In genomic region chr5:119418782-119419101, GRCh38 we compare ENCODE assay signal across 8 cellular contexts.
DNase-seq lines count a peak whose midpoint lies in the region; ATAC-seq lines count a peak whose summit lies in the region.

No MANE protein-coding gene starts in this region.

- no peak overlapping the region for H3K4me3 Mint-ChIP-seq in memory B cell

- intact Hi-C loops in head of caudate nucleus (cut with DNase I), result loop anchor here (10.0 kb wide), 1 partner anchor 144 kb away; no protein-coding TSS in a partner anchor

- peaks cover 3% of the 10 kb centered on the region for H3K9me3 Mint-ChIP-seq in memory B cell

- peaks cover 41% of the 10 kb centered on the region for H3K4me1 Mint-ChIP-seq in memory B cell

- H3K27me3 Mint-ChIP-seq in memory B cell, result no peaks in the 10 kb centered on the region

- H3K36me3 Mint-ChIP-seq in memory B cell, result peaks cover 2% of the 10 kb centered on the region

- peak overlapping the region; percentile 90 for H3K27ac Mint-ChIP-seq in memory B cell

- DNase-seq in memory B cell (ENCODE audit: low spot score in 2 of 2), result peak in 1 of 2 donors; percentile 32
- DNase-seq in NCI-H2196 (lab: John Stamatoyannopoulos, UW; ENCODE audit: unreplicated experiment), result no peak
- DNase-seq in glomerular visceral epithelial cell (ENCODE audit: extremely low spot score), result no peak
- DNase-seq in head of caudate nucleus, result no peak
- DNase-seq in stimulated activated CD4-positive, alpha-beta T cell treated with anti-CD3 and anti-CD28 coated beads, Interleukin-15, amount 100 ng/mL, for 24 hours, result no peak

- peak; percentile 62 for ATAC-seq in GM18508 (IDR thresholded peaks at IDR 0.05; ENCODE audit: insufficient read depth, unreplicated experiment)
- peak; percentile 76 for ATAC-seq in GM21576 (IDR thresholded peaks at IDR 0.05; ENCODE audit: unreplicated experiment)
- peak; percentile 48 for ATAC-seq in HG03469 (IDR thresholded peaks at IDR 0.05; ENCODE audit: unreplicated experiment)
- ATAC-seq in memory B cell (ENCODE audit: low read depth), result peak; percentile 64
